ENCODE assay signal across 1 cellular context in the genomic region with DNA sequence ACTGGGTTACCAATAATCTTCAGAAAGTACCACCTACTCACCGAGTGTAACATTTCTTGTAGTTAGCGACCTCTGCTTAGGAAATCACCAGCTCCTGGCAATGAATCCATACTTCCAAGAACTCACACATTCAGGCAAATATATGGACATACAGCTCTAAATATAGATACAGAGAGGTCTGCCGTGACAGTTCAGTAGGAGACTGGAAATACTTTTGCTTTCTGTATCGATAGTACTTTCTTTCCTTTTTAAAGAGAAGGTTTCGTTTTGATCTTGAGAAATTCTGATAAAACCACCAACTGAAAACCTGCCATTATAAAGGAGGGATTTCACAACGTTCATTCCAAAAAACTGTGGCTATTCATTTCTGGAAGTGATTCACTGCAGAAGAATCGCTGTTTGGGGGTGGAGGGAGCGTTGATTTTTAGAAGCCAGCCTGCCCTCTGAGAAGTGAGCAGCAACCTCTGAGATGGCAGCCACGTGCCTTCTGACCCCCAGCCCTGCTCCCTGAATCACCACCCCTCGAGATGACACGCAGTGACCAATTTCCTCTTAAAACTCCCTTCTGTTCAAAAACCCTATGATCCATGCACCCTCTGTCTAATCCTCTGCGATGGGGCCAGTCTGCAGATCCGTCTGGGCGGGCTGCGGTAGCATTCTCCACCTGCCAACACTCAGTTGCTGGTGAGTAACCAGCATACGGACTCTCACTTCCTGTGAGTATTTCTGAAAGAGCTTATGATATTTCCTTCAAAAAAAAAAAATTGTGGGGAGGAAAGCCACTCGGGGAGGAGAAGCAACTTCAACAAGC.
TF ChIP-seq lines count a peak whose summit lies in the region.

No MANE protein-coding gene starts in this region.

TF ChIP-seq in GM12878, 131 proteins besides CTCF, POLR2A, EP300 and RAD21 (continued from another document):
- TF ChIP-seq, protein P1, sequence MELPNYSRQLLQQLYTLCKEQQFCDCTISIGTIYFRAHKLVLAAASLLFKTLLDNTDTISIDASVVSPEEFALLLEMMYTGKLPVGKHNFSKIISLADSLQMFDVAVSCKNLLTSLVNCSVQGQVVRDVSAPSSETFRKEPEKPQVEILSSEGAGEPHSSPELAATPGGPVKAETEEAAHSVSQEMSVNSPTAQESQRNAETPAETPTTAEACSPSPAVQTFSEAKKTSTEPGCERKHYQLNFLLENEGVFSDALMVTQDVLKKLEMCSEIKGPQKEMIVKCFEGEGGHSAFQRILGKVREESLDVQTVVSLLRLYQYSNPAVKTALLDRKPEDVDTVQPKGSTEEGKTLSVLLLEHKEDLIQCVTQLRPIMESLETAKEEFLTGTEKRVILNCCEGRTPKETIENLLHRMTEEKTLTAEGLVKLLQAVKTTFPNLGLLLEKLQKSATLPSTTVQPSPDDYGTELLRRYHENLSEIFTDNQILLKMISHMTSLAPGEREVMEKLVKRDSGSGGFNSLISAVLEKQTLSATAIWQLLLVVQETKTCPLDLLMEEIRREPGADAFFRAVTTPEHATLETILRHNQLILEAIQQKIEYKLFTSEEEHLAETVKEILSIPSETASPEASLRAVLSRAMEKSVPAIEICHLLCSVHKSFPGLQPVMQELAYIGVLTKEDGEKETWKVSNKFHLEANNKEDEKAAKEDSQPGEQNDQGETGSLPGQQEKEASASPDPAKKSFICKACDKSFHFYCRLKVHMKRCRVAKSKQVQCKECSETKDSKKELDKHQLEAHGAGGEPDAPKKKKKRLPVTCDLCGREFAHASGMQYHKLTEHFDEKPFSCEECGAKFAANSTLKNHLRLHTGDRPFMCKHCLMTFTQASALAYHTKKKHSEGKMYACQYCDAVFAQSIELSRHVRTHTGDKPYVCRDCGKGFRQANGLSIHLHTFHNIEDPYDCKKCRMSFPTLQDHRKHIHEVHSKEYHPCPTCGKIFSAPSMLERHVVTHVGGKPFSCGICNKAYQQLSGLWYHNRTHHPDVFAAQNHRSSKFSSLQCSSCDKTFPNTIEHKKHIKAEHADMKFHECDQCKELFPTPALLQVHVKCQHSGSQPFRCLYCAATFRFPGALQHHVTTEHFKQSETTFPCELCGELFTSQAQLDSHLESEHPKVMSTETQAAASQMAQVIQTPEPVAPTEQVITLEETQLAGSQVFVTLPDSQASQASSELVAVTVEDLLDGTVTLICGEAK (IDR thresholded peaks at IDR 0.05; ENCODE audit: borderline replicate concordance) = peak; percentile 32; the same call in 1 of the 2 replicates
- TF ChIP-seq, protein P2, sequence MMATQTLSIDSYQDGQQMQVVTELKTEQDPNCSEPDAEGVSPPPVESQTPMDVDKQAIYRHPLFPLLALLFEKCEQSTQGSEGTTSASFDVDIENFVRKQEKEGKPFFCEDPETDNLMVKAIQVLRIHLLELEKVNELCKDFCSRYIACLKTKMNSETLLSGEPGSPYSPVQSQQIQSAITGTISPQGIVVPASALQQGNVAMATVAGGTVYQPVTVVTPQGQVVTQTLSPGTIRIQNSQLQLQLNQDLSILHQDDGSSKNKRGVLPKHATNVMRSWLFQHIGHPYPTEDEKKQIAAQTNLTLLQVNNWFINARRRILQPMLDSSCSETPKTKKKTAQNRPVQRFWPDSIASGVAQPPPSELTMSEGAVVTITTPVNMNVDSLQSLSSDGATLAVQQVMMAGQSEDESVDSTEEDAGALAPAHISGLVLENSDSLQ (IDR thresholded peaks at IDR 0.05) = no peak; the same call in 1 of the 2 replicates
- TF ChIP-seq, protein P3, sequence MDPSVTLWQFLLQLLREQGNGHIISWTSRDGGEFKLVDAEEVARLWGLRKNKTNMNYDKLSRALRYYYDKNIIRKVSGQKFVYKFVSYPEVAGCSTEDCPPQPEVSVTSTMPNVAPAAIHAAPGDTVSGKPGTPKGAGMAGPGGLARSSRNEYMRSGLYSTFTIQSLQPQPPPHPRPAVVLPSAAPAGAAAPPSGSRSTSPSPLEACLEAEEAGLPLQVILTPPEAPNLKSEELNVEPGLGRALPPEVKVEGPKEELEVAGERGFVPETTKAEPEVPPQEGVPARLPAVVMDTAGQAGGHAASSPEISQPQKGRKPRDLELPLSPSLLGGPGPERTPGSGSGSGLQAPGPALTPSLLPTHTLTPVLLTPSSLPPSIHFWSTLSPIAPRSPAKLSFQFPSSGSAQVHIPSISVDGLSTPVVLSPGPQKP (IDR thresholded peaks at IDR 0.05; ENCODE audit: low read depth, low read length) = no peak
